Comparison of ENCODE assay signal across 20 cellular contexts in genomic region chr2:240219208-240219890, GRCh38.
DNase-seq lines count a peak whose midpoint lies in the region; ATAC-seq and TF ChIP-seq lines count a peak whose summit lies in the region.
"Had no signal": no experiment of that assay in that cellular context is flagged by ENCODE, and none has a peak within 500 bp of the region (broad histone marks: within the 10 kb centered on the region; RNA-seq: fewer than 3 reads in every experiment).

No MANE protein-coding gene starts in this region.

- peak; percentile 32 for DNase-seq in activated CD8-positive, alpha-beta memory T cell treated with anti-CD3 and anti-CD28 coated beads for 24 hours
- no peak for DNase-seq in activated CD8-positive, alpha-beta memory T cell treated with anti-CD3 and anti-CD28 coated beads, Interleukin-2, amount 50 U/mL, for 4 hours
- peak; percentile 12 for DNase-seq in activated CD8-positive, alpha-beta memory T cell treated with anti-CD3 and anti-CD28 coated beads, Interleukin-2, amount 50 U/mL, for 48 hours
- peak; percentile 64 for DNase-seq in mesenteric fat pad (ENCODE audit: low spot score)
- peak; percentile 44 to 64 for DNase-seq in suprapubic skin (ENCODE audit: low spot score in 2 of 2)
- DNase-seq in NCI-H1105 (lab: John Stamatoyannopoulos, UW) = no peak
- DNase-seq in OCI-M2 (lab: John Stamatoyannopoulos, UW; ENCODE audit: unreplicated experiment) = no peak
- DNase-seq: Caco-2; CD4-positive, CD25-positive, alpha-beta regulatory T cell; GF-D8; GM23248; Kasumi-1; NCI-H1092 treated with DMSO at 0.1 percent for 48 hours; NCI-H2081; NCI-H2171 treated with DMSO at 0.1 percent for 48 hours; NCI-H446; NCI-H526 treated with DMSO at 0.1 percent for 48 hours; Right ventricle myocardium superior had no signal

- TF ChIP-seq POLR2A in suprapubic skin (IDR thresholded peaks at IDR 0.05) = no peak

- H3K4me1 ChIP-seq in suprapubic skin = no peaks in the 10 kb centered on the region
- H3K4me1 ChIP-seq: Caco-2 had no signal

- H3K4me3 ChIP-seq in suprapubic skin = no peak overlapping the region
- H3K4me3 ChIP-seq: GM23248 had no signal

- H3K9me3 ChIP-seq in suprapubic skin = no peaks in the 10 kb centered on the region
- H3K9me3 ChIP-seq: Caco-2 had no signal

- no peak for TF ChIP-seq EP300 in suprapubic skin (IDR thresholded peaks at IDR 0.05)

- ATAC-seq in HG03159 (IDR thresholded peaks at IDR 0.05; ENCODE audit: unreplicated experiment) = no peak
- ATAC-seq: HCT116 had no signal

- TF ChIP-seq CTCF in suprapubic skin (IDR thresholded peaks at IDR 0.05) = no peak

- WGBS in suprapubic skin = 82% methylated on average over 16 of the region's 16 CpGs

- H3K36me3 ChIP-seq in suprapubic skin = no peaks in the 10 kb centered on the region

- H3K27me3 ChIP-seq in suprapubic skin = peaks cover 29% of the 10 kb centered on the region

- no peak overlapping the region for H3K27ac ChIP-seq in suprapubic skin
- H3K27ac ChIP-seq: GM23248 had no signal

Comparison
In these comparisons a context has a peak if more than half of its experiments do, and no peak if none do; other contexts are left out.
1. DNase-seq: peak in activated CD8-positive, alpha-beta memory T cell treated with anti-CD3 and anti-CD28 coated beads for 24 hours (single experiment), activated CD8-positive, alpha-beta memory T cell treated with anti-CD3 and anti-CD28 coated beads, Interleukin-2, amount 50 U/mL, for 48 hours (single experiment), mesenteric fat pad (single experiment) and suprapubic skin (2 of 2); none in activated CD8-positive, alpha-beta memory T cell treated with anti-CD3 and anti-CD28 coated beads, Interleukin-2, amount 50 U/mL, for 4 hours (single experiment), NCI-H1105 (single experiment) and OCI-M2 (single experiment).